9 cellular contexts compared by ENCODE assay signal in the genomic region with DNA sequence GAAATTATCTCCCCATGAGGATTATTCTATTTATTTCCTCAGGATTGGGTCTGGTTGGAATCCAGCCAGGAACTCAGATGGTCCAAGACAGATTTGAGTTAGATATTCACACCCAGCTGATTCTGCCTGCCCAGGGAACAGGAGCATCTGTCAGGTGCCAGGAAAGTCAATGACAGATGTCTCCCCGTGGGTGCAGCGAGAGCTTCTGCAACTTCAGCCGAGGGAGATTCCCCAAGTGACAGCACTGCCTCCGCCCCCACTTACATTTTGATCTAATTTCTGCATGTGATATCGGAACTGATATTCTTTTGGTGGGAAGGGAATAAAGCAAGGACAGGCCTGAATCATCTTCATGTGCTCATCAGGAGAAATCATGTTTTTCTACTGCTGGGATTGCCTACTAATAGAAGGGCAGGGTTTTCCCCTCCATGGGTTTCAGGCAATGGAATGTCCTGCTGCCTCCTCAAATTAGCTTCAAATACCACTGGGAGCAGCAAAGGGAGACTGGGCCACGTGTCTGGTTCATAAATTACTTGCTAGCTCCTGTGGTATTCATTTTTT. TPM values are rescaled to one million over a fixed set of nuclear protein-coding genes. Genes with fewer than 3 reads are reported as not detected.
DNase-seq lines count a peak whose midpoint lies in the region; ATAC-seq, FAIRE-seq and TF ChIP-seq lines count a peak whose summit lies in the region.
"Had no signal": no experiment of that assay in that cellular context is flagged by ENCODE, and none has a peak within 500 bp of the region (broad histone marks: within the 10 kb centered on the region; RNA-seq: fewer than 3 reads in every experiment).

No MANE protein-coding gene starts in this region.

- TF ChIP-seq EP300 in HepG2 (IDR thresholded peaks at IDR 0.05; ENCODE audit: low read depth in 2 of 2, low read length in 2 of 2) (no peak), HepG2 (CRISPR knock-in tag; IDR thresholded peaks at IDR 0.05; ENCODE audit: borderline replicate concordance) (no peak)

- H3K79me2 ChIP-seq in HepG2 (ENCODE audit: insufficient read depth, low read length), result no peaks in the 10 kb centered on the region

- H3K27ac ChIP-seq in HepG2 (ENCODE audit: extremely low read length, insufficient read depth, low read length) (peak overlapping the region; percentile 94), right lobe of liver (no peak overlapping the region), body of pancreas (no peak overlapping the region)
- H3K27ac ChIP-seq: C4-2B had no signal

- intact Hi-C loops in HepG2 (cut with micrococcal nuclease; ENCODE audit: unreplicated experiment), result loop anchor here (2.0 to 5.0 kb wide), 2 partner anchors 13 to 61 kb away; no protein-coding TSS in a partner anchor
- intact Hi-C loops in right lobe of liver (cut with DNase I), result loop anchor here in 1 of 2 donors (10.0 kb wide), 1 partner anchor 63 kb away; no protein-coding TSS in a partner anchor
- intact Hi-C loops in body of pancreas (cut with DNase I), result no loop called here

- H3K36me3 Mint-ChIP-seq in naive thymus-derived CD8-positive, alpha-beta T cell, result no peaks in the 10 kb centered on the region

- H4K20me1 ChIP-seq in HepG2 (ENCODE audit: insufficient read depth, low read length), result no peaks in the 10 kb centered on the region

- H3K4me3 ChIP-seq in HepG2 (replicated peaks in 1 of 3; ENCODE audit: insufficient read depth in 1 of 3, low read depth in 2 of 3, low read length in 3 of 3), result no peak overlapping the region
- no peak overlapping the region for H3K4me3 ChIP-seq in right lobe of liver
- no peak overlapping the region for H3K4me3 ChIP-seq in body of pancreas

- H3K27ac Mint-ChIP-seq in naive thymus-derived CD8-positive, alpha-beta T cell, result no peak overlapping the region

- DNase-seq in HepG2 (ENCODE audit: low spot score) (no peak), right lobe of liver (no peak), body of pancreas (peak in 1 of 4 donors; percentile 27), left kidney (ENCODE audit: low read depth, low spot score) (peak; percentile 81)
- no peak for DNase-seq in naive thymus-derived CD8-positive, alpha-beta T cell

- H3K9me3 Mint-ChIP-seq in naive thymus-derived CD8-positive, alpha-beta T cell, result no peaks in the 10 kb centered on the region

- no peak overlapping the region for H3K4me2 ChIP-seq in HepG2 (ENCODE audit: low read depth, low read length)

- TF ChIP-seq CTCF in HepG2 (CRISPR knock-in tag; IDR thresholded peaks at IDR 0.05) (no peak), right lobe of liver (IDR thresholded peaks at IDR 0.05) (no peak), body of pancreas (IDR thresholded peaks at IDR 0.05) (no peak)

- POLR2A ChIA-PET in HepG2 (lab: Yijun Ruan, JAX), result interaction anchor here (1.0 to 4.1 kb wide), 13 partner anchors 8 to 107 kb away, joined by 3 to 65 read pairs (median 19); a partner anchor contains a TSS
- POLR2A ChIA-PET in naive thymus-derived CD8-positive, alpha-beta T cell (lab: Charles Lee), result interaction anchor here (0.8 kb wide), 1 partner anchor 707 kb away, joined by 3 read pairs; no protein-coding TSS in a partner anchor

- H2AFZ ChIP-seq in HepG2 (ENCODE audit: low read length), result no peak overlapping the region

- TF ChIP-seq RAD21 in HepG2 (CRISPR knock-in tag; IDR thresholded peaks at IDR 0.05), result no peak

- WGBS in HepG2 (ENCODE audit: low lambda C conversion rate), result 78% methylated on average over 6 of the region's 6 CpGs
- 38% methylated on average over 1 of the region's 6 CpGs for WGBS in right lobe of liver (ENCODE audit: insufficient coverage, low coverage, low lambda C conversion rate, missing lambda C conversion rate)
- WGBS in body of pancreas, 2 donors, result 58 to 68% methylated on average over 4 to 6 of the region's 6 CpGs

- H3K9me3 ChIP-seq in HepG2 (ENCODE audit: low read length), result no peaks in the 10 kb centered on the region
- H3K9me3 ChIP-seq in right lobe of liver, result no peaks in the 10 kb centered on the region
- no peaks in the 10 kb centered on the region for H3K9me3 ChIP-seq in body of pancreas

- ATAC-seq in HepG2 (no peak), right lobe of liver (no peak), body of pancreas (peak; percentile 35), HG03280 (IDR thresholded peaks at IDR 0.05; ENCODE audit: unreplicated experiment) (no peak), GM19463 (IDR thresholded peaks at IDR 0.05; ENCODE audit: unreplicated experiment) (no peak), GM21576 (IDR thresholded peaks at IDR 0.05; ENCODE audit: unreplicated experiment) (no peak)
- ATAC-seq in naive thymus-derived CD8-positive, alpha-beta T cell, result no peak

- H3K36me3 ChIP-seq in HepG2 (replicated peaks in 1 of 2; ENCODE audit: control insufficient read depth in 1 of 2, insufficient read depth in 2 of 2, low read length in 2 of 2) (no peaks in the 10 kb centered on the region), right lobe of liver (no peaks in the 10 kb centered on the region), body of pancreas (replicated peaks in 1 of 2; ENCODE audit: insufficient read depth in 1 of 2, low read depth in 2 of 2) (no peaks in the 10 kb centered on the region)

- TF ChIP-seq POLR2A in HepG2 (IDR thresholded peaks at IDR 0.05; ENCODE audit: insufficient read depth in 1 of 2, low read depth in 2 of 2, low read length in 2 of 2), result no peak
- TF ChIP-seq POLR2A in right lobe of liver (IDR thresholded peaks at IDR 0.05), result no peak
- no peak for TF ChIP-seq POLR2A in body of pancreas (IDR thresholded peaks at IDR 0.05)

- H3K4me1 ChIP-seq in HepG2 (ENCODE audit: insufficient read depth, low read length) (peaks cover 79% of the 10 kb centered on the region), right lobe of liver (peaks cover 0 to 10% (median 4%) of the 10 kb centered on the region in 4 donors), body of pancreas (no peaks in the 10 kb centered on the region)

- no peak for FAIRE-seq in HepG2 (lab: Jason Lieb, UNC)

- H3K27me3 ChIP-seq in HepG2 (ENCODE audit: control insufficient read depth in 1 of 2, insufficient read depth in 2 of 2, low read length in 2 of 2), result no peaks in the 10 kb centered on the region
- H3K27me3 ChIP-seq in right lobe of liver, result no peaks in the 10 kb centered on the region
- no peaks in the 10 kb centered on the region for H3K27me3 ChIP-seq in body of pancreas

- CTCF ChIA-PET in HepG2 (lab: Yijun Ruan, JAX; ENCODE audit: low intra/inter-chr PET ratio, low total read pairs), result no interaction called here

- no peak overlapping the region for H3K9ac ChIP-seq in HepG2 (ENCODE audit: insufficient read depth, low read depth, low read length)

- H3K4me1 Mint-ChIP-seq in naive thymus-derived CD8-positive, alpha-beta T cell, result no peaks in the 10 kb centered on the region

- H3K27me3 Mint-ChIP-seq in naive thymus-derived CD8-positive, alpha-beta T cell, result peaks cover 6 to 21% (median 14%) of the 10 kb centered on the region in 5 donors

- no peak overlapping the region for H3K4me3 Mint-ChIP-seq in naive thymus-derived CD8-positive, alpha-beta T cell

- no TSS peak for BruUV-seq in HepG2 (replicated peaks; lab: Mats Ljungman, UMichigan)

- in situ Hi-C loops in HepG2 (cut with HindIII; ENCODE audit: extremely low pct_ligation_motif_present, low pct_unique_long_range_greater_than_20kb), result no loop called here

TF ChIP-seq in HepG2, 621 proteins besides CTCF, POLR2A, EP300 and RAD21:
- no peak for TF ChIP-seq SALL2 (CRISPR knock-in tag; IDR thresholded peaks at IDR 0.05)
- TF ChIP-seq NFATC3 (CRISPR knock-in tag; IDR thresholded peaks at IDR 0.05), result no peak
- TF ChIP-seq CHCHD3 (CRISPR knock-in tag; IDR thresholded peaks at IDR 0.05), result no peak
- 0 out of 2 replicates have a peak, but pooled peaks have one; percentile 8 for TF ChIP-seq KMT2A (CRISPR knock-in tag; IDR thresholded peaks at IDR 0.05)
- peak; percentile 42 for TF ChIP-seq TEAD3 (CRISPR knock-in tag; optimal IDR thresholded peaks at IDR 0.05; ENCODE audit: borderline replicate concordance)
- no peak for TF ChIP-seq SMARCC2 (IDR thresholded peaks at IDR 0.05)
- TF ChIP-seq ZNF441 (CRISPR knock-in tag; IDR thresholded peaks at IDR 0.05; ENCODE audit: borderline replicate concordance), result 0 out of 2 replicates have a peak, but pooled peaks have one; percentile 14
- TF ChIP-seq ZNF605 (CRISPR knock-in tag; IDR thresholded peaks at IDR 0.05), result 0 out of 2 replicates have a peak, but pooled peaks have one; percentile 7

RNA-seq across cellular contexts. Expression of a gene that starts 15.7 kb away (rescaled TPM):
- 48.9 and 66.9 TPM in 2 replicates for total RNA-seq in HepG2 (2016; rRNA removed; fragmentation: Illumina TruSeq; extraction: Trizol)
- total RNA-seq in HepG2 (2016; cell fraction: cytosol; rRNA removed; fragmentation: Illumina TruSeq; extraction: Trizol; ENCODE audit: low read depth), result 7.3 and 7.5 TPM in 2 replicates
- 48.9 and 59.5 TPM in 2 replicates for total RNA-seq in HepG2 (2016; cell fraction: insoluble cytoplasmic fraction; rRNA removed; fragmentation: Illumina TruSeq; extraction: Trizol)
- total RNA-seq in HepG2 (2016; cell fraction: membrane; rRNA removed; fragmentation: Illumina TruSeq; extraction: Trizol), result 13.7 and 14.3 TPM in 2 replicates
- 36.4 and 38.7 TPM in 2 replicates for total RNA-seq in HepG2 (2016; cell fraction: nucleus; rRNA removed; fragmentation: Illumina TruSeq; extraction: Trizol)
- 23.6 and 24.8 TPM in 2 replicates for polyA plus RNA-seq in HepG2 (2011; rRNA removed)
- polyA plus RNA-seq in HepG2 (2011; cell fraction: cytosol; rRNA removed), result 19.6 and 23.9 TPM in 2 replicates
- polyA plus RNA-seq in HepG2 (2011; cell fraction: nucleus; rRNA removed), result 28.8 and 31.8 TPM in 2 replicates
- 24.9 and 33.1 TPM in 2 replicates for polyA plus RNA-seq in HepG2 (2012)
- polyA plus RNA-seq in HepG2 (2016; cell fraction: cytosol; fragmentation: Illumina TruSeq; extraction: Trizol; ENCODE audit: low read depth), result 1.9 and 2.2 TPM in 2 replicates
- 37.7 and 41.9 TPM in 2 replicates for polyA plus RNA-seq in HepG2 (2016; cell fraction: insoluble cytoplasmic fraction; fragmentation: Illumina TruSeq; extraction: Trizol; ENCODE audit: low read depth)
- polyA plus RNA-seq in HepG2 (2016; cell fraction: membrane; fragmentation: Illumina TruSeq; extraction: Trizol; ENCODE audit: low read depth), result 4.4 and 5.7 TPM in 2 replicates
- 36.7 and 42.2 TPM in 2 replicates for polyA plus RNA-seq in HepG2 (2016; cell fraction: nucleus; fragmentation: Illumina TruSeq; extraction: Trizol; ENCODE audit: insufficient read depth, low read depth)
- polyA minus RNA-seq in HepG2 (2011; rRNA and poly(A)+ RNA removed; ENCODE audit: low replicate concordance), result 67.3 and 93.6 TPM in 2 replicates
- polyA minus RNA-seq in HepG2 (2011; cell fraction: cytosol; rRNA and poly(A)+ RNA removed), result 36.8 and 37.9 TPM in 2 replicates
- 37.6 and 44.9 TPM in 2 replicates for polyA minus RNA-seq in HepG2 (2011; cell fraction: nucleus; rRNA and poly(A)+ RNA removed)
- 10 to 100 TPM; 14.1 to 18.6 (median 17.5) TPM for total RNA-seq in right lobe of liver
- total RNA-seq in body of pancreas, result 10 to 100 TPM; 12.2 to 19.4 TPM
- 10 to 100 TPM; 67.1 to 81.0 TPM for total RNA-seq in naive thymus-derived CD8-positive, alpha-beta T cell
- 10 to 100 TPM; 16.3 to 28.4 (median 28.2) TPM for polyA plus RNA-seq in naive thymus-derived CD8-positive, alpha-beta T cell
